8 cellular contexts compared by ENCODE assay signal in the genomic region with DNA sequence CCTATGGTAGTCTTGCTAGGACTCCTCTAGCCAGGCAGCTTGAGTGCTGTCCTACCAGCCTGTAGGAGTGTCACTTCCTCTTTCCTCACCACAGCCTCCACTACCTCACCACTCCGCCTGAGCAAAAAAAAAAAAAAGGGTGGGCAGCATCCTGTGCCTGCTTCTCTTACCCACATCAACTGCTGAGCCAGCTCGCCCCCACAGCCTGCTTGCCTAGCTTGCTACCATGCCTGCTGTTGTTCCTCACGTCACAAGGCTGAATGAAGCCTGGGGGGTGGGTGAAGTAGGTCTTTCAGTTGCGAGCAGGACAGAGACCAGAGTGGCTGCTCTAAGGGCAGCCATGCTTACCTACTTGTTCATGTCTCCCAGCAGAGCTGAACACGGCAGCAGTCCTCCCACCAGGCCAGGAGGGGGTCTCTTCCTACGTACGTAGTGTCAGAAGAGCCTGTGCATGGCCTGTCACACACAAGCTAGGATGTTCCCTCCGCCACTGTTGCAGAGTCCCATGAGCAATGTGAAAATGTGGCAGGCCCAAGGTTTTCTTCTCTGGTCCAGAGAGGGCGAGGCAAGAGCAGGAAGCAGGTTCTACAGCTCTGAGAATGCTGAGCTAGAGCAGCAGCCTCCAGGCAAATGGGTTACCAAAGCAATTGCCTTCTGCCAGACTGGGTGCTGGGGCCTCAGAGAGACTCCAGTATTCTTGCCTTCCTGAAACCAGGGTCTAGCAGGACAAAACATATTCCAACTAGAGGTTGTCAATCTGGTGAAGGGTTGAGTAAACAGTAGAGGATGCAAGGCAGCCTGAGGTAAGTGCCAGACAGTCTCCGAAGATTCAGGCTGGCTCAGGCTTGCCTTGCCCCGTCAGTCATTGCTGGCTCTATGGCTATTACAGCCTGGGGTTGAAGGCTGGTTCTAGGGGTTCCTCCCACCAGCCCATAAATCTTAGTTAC. TPM values are rescaled to one million over a fixed set of nuclear protein-coding genes. Genes with fewer than 3 reads are reported as not detected.
A peak's percentile ranks its signal among the peaks of the same experiment; 100 is the strongest.
DNase-seq lines count a peak whose midpoint lies in the region; ATAC-seq and TF ChIP-seq lines count a peak whose summit lies in the region.

No MANE protein-coding gene starts in this region.

- H3K27me3 Mint-ChIP-seq in GM23338 (ENCODE audit: insufficient read depth, low read depth, poor library complexity), result peaks cover 8% of the 10 kb centered on the region

- H3K4me2 ChIP-seq in GM23338, result no peak overlapping the region

- H3K9me3 ChIP-seq in cardiac muscle cell (ENCODE audit: low read depth), result no peaks in the 10 kb centered on the region

- no peaks in the 10 kb centered on the region for H3K9me2 ChIP-seq in GM23338 (ENCODE audit: insufficient read depth)

- ATAC-seq in GM23338, result no peak

- peaks cover 17% of the 10 kb centered on the region; the same call in 1 of the 2 replicates for H4K20me1 ChIP-seq in GM23338 (replicated peaks; ENCODE audit: insufficient read depth)

- peaks cover 56% of the 10 kb centered on the region for H3K36me3 ChIP-seq in cardiac muscle cell
- H3K36me3 ChIP-seq in GM23338 (ENCODE audit: insufficient read depth), result peaks cover 42% of the 10 kb centered on the region

- no peak overlapping the region for H3K27ac Mint-ChIP-seq in GM23338

- CTCF ChIA-PET in GM10248 (lab: Yijun Ruan, JAX), result interaction anchor here (0.9 to 5.1 kb wide), 13 partner anchors 10 to 252 kb away, joined by 3 to 31 read pairs (median 6); a partner anchor contains a TSS
- CTCF ChIA-PET in HEK293T (lab: Yijun Ruan, JAX), result no interaction called here

- peak overlapping the region; percentile 23 for H3K27ac ChIP-seq in cardiac muscle cell
- H3K27ac ChIP-seq in GM23338 (ENCODE audit: low read depth), result no peak overlapping the region

- H3K4me3 Mint-ChIP-seq in GM23338, result no peak overlapping the region

- POLR2A ChIA-PET in GM10248 (lab: Yijun Ruan, JAX), result interaction anchor here (0.6 to 1.4 kb wide), 10 partner anchors 10 to 213 kb away, joined by 3 to 5 read pairs (median 3); a partner anchor contains a TSS
- POLR2A ChIA-PET in HEK293T (lab: Yijun Ruan, JAX), result interaction anchor here (1.1 to 1.2 kb wide), 3 partner anchors 14 to 25 kb away, joined by 3 to 4 read pairs (median 4); a partner anchor contains a TSS

- peaks cover 63% of the 10 kb centered on the region for H3K36me3 Mint-ChIP-seq in GM23338 (ENCODE audit: low read depth)

- DNase-seq in GM10248 (ENCODE audit: extremely low spot score) (peak; percentile 91), HEK293T (ENCODE audit: extremely low spot score) (no peak), NB4 (ENCODE audit: low read depth) (peak; percentile 98), activated T-cell treated with anti-CD3 and anti-CD28 coated beads for 48 hours (ENCODE audit: low read depth) (peak; percentile 69), cardiac muscle cell (ENCODE audit: low read depth in 1 of 2, low spot score in 1 of 2) (peak in 1 of 2 donors; percentile 38), GM23338 (ENCODE audit: low spot score) (no peak), NCI-H2171 treated with DMSO at 0.1 percent for 48 hours (lab: John Stamatoyannopoulos, UW) (no peak)
- peak; percentile 86 for DNase-seq in stimulated activated CD4-positive, alpha-beta T cell treated with anti-CD3 and anti-CD28 coated beads, Interleukin-1b, Interleukin-23, amount 100 ng/mL, for 48 hours

- peak overlapping the region; percentile 32 for H3K4me3 ChIP-seq in NB4 (ENCODE audit: low read depth, low read length)
- H3K4me3 ChIP-seq in cardiac muscle cell, result no peak overlapping the region
- H3K4me3 ChIP-seq in GM23338, result no peak overlapping the region

- H2AFZ ChIP-seq in GM23338, result no peak overlapping the region

- peaks cover 15% of the 10 kb centered on the region for H3F3A ChIP-seq in GM23338 (replicated peaks; ENCODE audit: low read depth)

- TF ChIP-seq POLR2A in NB4 (IDR thresholded peaks at IDR 0.05; ENCODE audit: extremely low read depth, insufficient read length), result no peak

- H3K27me3 ChIP-seq in cardiac muscle cell (no peaks in the 10 kb centered on the region), GM23338 (ENCODE audit: insufficient read depth) (no peaks in the 10 kb centered on the region)

- H3K79me2 ChIP-seq in GM23338 (replicated peaks; ENCODE audit: insufficient read depth), result 0 out of 2 replicates have a peak, but pooled peaks cover 4% of the 10 kb centered on the region

- no peaks in the 10 kb centered on the region for H3K4me1 Mint-ChIP-seq in GM23338

- H3K9me3 Mint-ChIP-seq in GM23338, result no peaks in the 10 kb centered on the region

- TF ChIP-seq CTCF in GM10248 (IDR thresholded peaks at IDR 0.05; ENCODE audit: control extremely low read depth, extremely low read depth, low read depth, missing control alignments), result no peak
- no peak for TF ChIP-seq CTCF in NB4 (IDR thresholded peaks at IDR 0.05; ENCODE audit: low read depth, low read length)
- TF ChIP-seq CTCF in cardiac muscle cell (IDR thresholded peaks at IDR 0.05; ENCODE audit: low read depth, low read length), result no peak
- no peak for TF ChIP-seq CTCF in GM23338 (conservative IDR thresholded peaks at IDR 0.05; ENCODE audit: low read depth in 2 of 2)

- no peaks in the 10 kb centered on the region for H3K4me1 ChIP-seq in cardiac muscle cell (ENCODE audit: low read depth)
- H3K4me1 ChIP-seq in GM23338 (ENCODE audit: insufficient read depth), result no peaks in the 10 kb centered on the region

TF ChIP-seq in HEK293T, 16 proteins besides CTCF, POLR2A, EP300 and RAD21:
- TF ChIP-seq, protein P1, sequence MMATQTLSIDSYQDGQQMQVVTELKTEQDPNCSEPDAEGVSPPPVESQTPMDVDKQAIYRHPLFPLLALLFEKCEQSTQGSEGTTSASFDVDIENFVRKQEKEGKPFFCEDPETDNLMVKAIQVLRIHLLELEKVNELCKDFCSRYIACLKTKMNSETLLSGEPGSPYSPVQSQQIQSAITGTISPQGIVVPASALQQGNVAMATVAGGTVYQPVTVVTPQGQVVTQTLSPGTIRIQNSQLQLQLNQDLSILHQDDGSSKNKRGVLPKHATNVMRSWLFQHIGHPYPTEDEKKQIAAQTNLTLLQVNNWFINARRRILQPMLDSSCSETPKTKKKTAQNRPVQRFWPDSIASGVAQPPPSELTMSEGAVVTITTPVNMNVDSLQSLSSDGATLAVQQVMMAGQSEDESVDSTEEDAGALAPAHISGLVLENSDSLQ (IDR thresholded peaks at IDR 0.05), result peak; percentile 29; the same call in 1 of the 2 replicates
- TF ChIP-seq L3MBTL2 (conservative IDR thresholded peaks at IDR 0.05), result no peak

TF ChIP-seq in GM23338, 12 proteins besides CTCF, POLR2A, EP300 and RAD21:
- no peak for TF ChIP-seq ZNF331 (CRISPR knock-in tag; IDR thresholded peaks at IDR 0.05; ENCODE audit: low read depth)
- TF ChIP-seq, protein P2, sequence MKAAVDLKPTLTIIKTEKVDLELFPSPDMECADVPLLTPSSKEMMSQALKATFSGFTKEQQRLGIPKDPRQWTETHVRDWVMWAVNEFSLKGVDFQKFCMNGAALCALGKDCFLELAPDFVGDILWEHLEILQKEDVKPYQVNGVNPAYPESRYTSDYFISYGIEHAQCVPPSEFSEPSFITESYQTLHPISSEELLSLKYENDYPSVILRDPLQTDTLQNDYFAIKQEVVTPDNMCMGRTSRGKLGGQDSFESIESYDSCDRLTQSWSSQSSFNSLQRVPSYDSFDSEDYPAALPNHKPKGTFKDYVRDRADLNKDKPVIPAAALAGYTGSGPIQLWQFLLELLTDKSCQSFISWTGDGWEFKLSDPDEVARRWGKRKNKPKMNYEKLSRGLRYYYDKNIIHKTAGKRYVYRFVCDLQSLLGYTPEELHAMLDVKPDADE (IDR thresholded peaks at IDR 0.05), result no peak
TF ChIP-seq in GM23338: peak in this region for 0.

RNA-seq across cellular contexts. Expression of a gene that starts 8.0 kb away (rescaled TPM):
- 4.8 and 13.1 TPM in 2 replicates for total RNA-seq in cardiac muscle cell
- polyA plus RNA-seq in cardiac muscle cell, result 10.7 and 16.1 TPM in 2 replicates
- 1.8 and 4.0 TPM in 2 replicates for total RNA-seq in GM23338 (2014; rRNA removed; shearing (Covaris generic))
- polyA plus RNA-seq in GM23338 (2016; fragmentation: Nextera tagmentation; extraction: Ambion mirVana), result 2.2 and 2.8 TPM in 2 replicates

RNA-seq across cellular contexts. Expression of a gene that starts 14.6 kb away (rescaled TPM):
- total RNA-seq in cardiac muscle cell, result 53.0 and 70.5 TPM in 2 replicates
- polyA plus RNA-seq in cardiac muscle cell (42.3 and 43.6 TPM in 2 replicates), GM23338 (2016; fragmentation: Nextera tagmentation; extraction: Ambion mirVana) (38.6 and 38.9 TPM in 2 replicates)
- total RNA-seq in GM23338 (2014; rRNA removed; shearing (Covaris generic)), result 120 and 123 TPM in 2 replicates

RNA-seq across cellular contexts. Expression of a gene that starts 24.9 kb away (rescaled TPM):
- 30.7 and 36.6 TPM in 2 replicates for total RNA-seq in cardiac muscle cell
- polyA plus RNA-seq in cardiac muscle cell (35.4 and 49.0 TPM in 2 replicates), GM23338 (2016; fragmentation: Nextera tagmentation; extraction: Ambion mirVana) (25.2 and 31.2 TPM in 2 replicates)
- total RNA-seq in GM23338 (2014; rRNA removed; shearing (Covaris generic)), result 69.8 and 71.8 TPM in 2 replicates

RNA-seq across cellular contexts. Expression of a gene that starts 28.1 kb away (rescaled TPM):
- total RNA-seq in cardiac muscle cell, result 0.15 TPM in 1 of 2 replicates, not detected in the other
- 0.51 TPM in 1 of 2 replicates, not detected in the other for polyA plus RNA-seq in cardiac muscle cell
- total RNA-seq in GM23338 (2014; rRNA removed; shearing (Covaris generic)), result not detected in 2 replicates
- not detected in 2 replicates for polyA plus RNA-seq in GM23338 (2016; fragmentation: Nextera tagmentation; extraction: Ambion mirVana)

RNA-seq across cellular contexts. Expression of a gene that starts 34.0 kb away (rescaled TPM):
- 6.9 and 11.5 TPM in 2 replicates for total RNA-seq in cardiac muscle cell
- 1.2 and 8.6 TPM in 2 replicates for polyA plus RNA-seq in cardiac muscle cell
- 7.5 and 8.3 TPM in 2 replicates for total RNA-seq in GM23338 (2014; rRNA removed; shearing (Covaris generic))
- 3.0 and 3.8 TPM in 2 replicates for polyA plus RNA-seq in GM23338 (2016; fragmentation: Nextera tagmentation; extraction: Ambion mirVana)

Comparison
In these comparisons a context has a peak if more than half of its experiments do, and no peak if none do; other contexts are left out.
1. DNase-seq: peak in GM10248 (single experiment), NB4 (single experiment), activated T-cell treated with anti-CD3 and anti-CD28 coated beads for 48 hours (single experiment) and stimulated activated CD4-positive, alpha-beta T cell treated with anti-CD3 and anti-CD28 coated beads, Interleukin-1b, Interleukin-23, amount 100 ng/mL, for 48 hours (single experiment); none in HEK293T (single experiment), GM23338 (single experiment) and NCI-H2171 treated with DMSO at 0.1 percent for 48 hours (single experiment).